ENCODE assay signal across 8 cellular contexts in genomic region chr15:64825431-64826294, GRCh38. TPM values are rescaled to one million over a fixed set of nuclear protein-coding genes. Genes with fewer than 3 reads are reported as not detected.
DNase-seq lines count a peak whose midpoint lies in the region; ATAC-seq lines count a peak whose summit lies in the region.

Gene PIF1 (minus strand): TSS chr15:64825647. CDS start chr15:64824335, 1,312 bp downstream.

- H3K27me3 ChIP-seq in effector memory CD4-positive, alpha-beta T cell (replicated peaks; ENCODE audit: control insufficient read depth, insufficient read depth, low read length, poor library complexity, severe bottlenecking): no peaks in the 10 kb centered on the region

- DNase-seq in COR-L47 (lab: John Stamatoyannopoulos, UW) (peak; percentile 97), HT1080 (ENCODE audit: low read depth) (peak; percentile 98), NOMO-1 (lab: John Stamatoyannopoulos, UW; ENCODE audit: unreplicated experiment in 2 of 2) (peak; percentile 97 to 99), lung microvascular endothelial cell (ENCODE audit: low read depth in 2 of 2) (peak; percentile 97 to 98)
- DNase-seq in activated CD8-positive, alpha-beta memory T cell treated with anti-CD3 and anti-CD28 coated beads for 24 hours: peak; percentile 86
- peak; percentile 78 to 87 (median 82) for DNase-seq in effector memory CD4-positive, alpha-beta T cell
- peak; percentile 72 to 88 (median 86) for DNase-seq in stimulated activated CD4-positive, alpha-beta T cell treated with anti-CD3 and anti-CD28 coated beads, TNF-alpha, amount 100 ng/mL, for 48 hours (ENCODE audit: low read depth in 3 of 3)

- no peaks in the 10 kb centered on the region for H3K36me3 ChIP-seq in effector memory CD4-positive, alpha-beta T cell (ENCODE audit: control insufficient read depth, insufficient read depth, low read length)

- peaks cover 25% of the 10 kb centered on the region for H3K4me1 ChIP-seq in effector memory CD4-positive, alpha-beta T cell (ENCODE audit: control insufficient read depth, insufficient read depth, low read length, poor library complexity, severe bottlenecking)

- peak; percentile 79 for ATAC-seq in GM21367 (IDR thresholded peaks at IDR 0.05; ENCODE audit: unreplicated experiment)

- H3K4me3 ChIP-seq in effector memory CD4-positive, alpha-beta T cell (ENCODE audit: insufficient read depth, low read depth, low read length, poor library complexity, severe bottlenecking): peak within 1 kb of the TSS; percentile 61

- H3K9me3 ChIP-seq in effector memory CD4-positive, alpha-beta T cell (ENCODE audit: control insufficient read depth, low read length): no peaks in the 10 kb centered on the region

- no peak within 1 kb of the TSS for H3K27ac ChIP-seq in effector memory CD4-positive, alpha-beta T cell (ENCODE audit: insufficient read depth, low read length, poor library complexity, severe bottlenecking)

RNA-seq across cellular contexts. Expression of gene PIF1, which starts in this region (rescaled TPM):
- total RNA-seq in HT1080 (2014; rRNA removed; shearing (Covaris generic)): 15.3 and 15.6 TPM in 2 replicates
- polyA plus RNA-seq in HT1080 (2015; cell fraction: cytosol; rRNA removed): 6.1 and 7.8 TPM in 2 replicates
- polyA plus RNA-seq in HT1080 (2015; cell fraction: nucleus; rRNA removed): 78.8 and 94.0 TPM in 2 replicates
- 1.8 and 5.4 TPM in 2 replicates for total RNA-seq in lung microvascular endothelial cell
